9 cellular contexts compared by ENCODE assay signal in the genomic region with DNA sequence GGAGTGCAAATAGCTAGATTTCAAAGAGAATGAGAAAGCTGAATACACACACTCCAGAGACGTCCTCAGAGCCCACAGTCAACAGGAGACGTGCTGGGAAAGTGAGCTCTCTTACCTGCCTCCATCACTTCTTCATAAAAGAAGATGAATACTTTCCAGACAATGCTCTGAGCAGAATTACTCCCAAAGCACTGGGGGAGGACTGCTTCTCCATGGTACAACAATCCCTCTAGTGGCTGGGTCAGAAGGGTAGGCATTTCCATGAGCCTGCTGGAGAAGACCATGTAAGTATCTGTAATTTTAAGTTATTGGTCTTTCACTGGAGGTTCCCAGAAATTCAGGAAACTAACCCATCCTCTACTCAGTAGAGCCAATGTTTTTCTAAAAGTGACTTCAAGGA.
A peak's percentile ranks its signal among the peaks of the same experiment; 100 is the strongest.
DNase-seq lines count a peak whose midpoint lies in the region; ATAC-seq, FAIRE-seq and TF ChIP-seq lines count a peak whose summit lies in the region.
"Had no signal": no experiment of that assay in that cellular context is flagged by ENCODE, and none has a peak within 500 bp of the region (broad histone marks: within the 10 kb centered on the region; RNA-seq: fewer than 3 reads in every experiment).

No MANE protein-coding gene starts in this region.

- H3K27ac ChIP-seq in osteoblast (ENCODE audit: low read depth, low read length) (no peak overlapping the region), pancreas (no peak overlapping the region)

- WGBS in pancreas, 2 donors, result 26 to 44% methylated on average over 2 of the region's 2 CpGs

- peak overlapping the region; percentile 71 for H2AFZ ChIP-seq in osteoblast (ENCODE audit: low read length)

- no peaks in the 10 kb centered on the region for H3K36me3 ChIP-seq in osteoblast (ENCODE audit: insufficient read depth, low read length)
- H3K36me3 ChIP-seq in pancreas, result no peaks in the 10 kb centered on the region

- H3K79me2 ChIP-seq in osteoblast (ENCODE audit: insufficient read depth, low read length), result no peaks in the 10 kb centered on the region

- H3K27me3 ChIP-seq in osteoblast (ENCODE audit: insufficient read depth, low read length), result no peaks in the 10 kb centered on the region
- no peaks in the 10 kb centered on the region for H3K27me3 ChIP-seq in pancreas

- peak; percentile 33 for DNase-seq in H4 (ENCODE audit: low spot score)
- peak; percentile 35 for DNase-seq in NCI-H748 (lab: John Stamatoyannopoulos, UW; ENCODE audit: unreplicated experiment)
- peak; percentile 60 for DNase-seq in epithelial cell of esophagus (ENCODE audit: low read depth)
- no peak for DNase-seq in osteoblast (ENCODE audit: insufficient read length, low spot score, missing footprints)
- DNase-seq in NCI-H510A treated with DMSO at 0.1 percent for 48 hours (lab: John Stamatoyannopoulos, UW), result no peak
- no peak for DNase-seq in pancreas
- DNase-seq in activated gamma-delta T cell treated with Interleukin-2 at 50 U/mL for 16 hours, result no peak
- DNase-seq: head of caudate nucleus had no signal

- no peak for FAIRE-seq in pancreas (lab: Jason Lieb, UNC)

- intact Hi-C loops in pancreas (cut with DNase I), result no loop called here

- H3K9me3 ChIP-seq in osteoblast (ENCODE audit: low read depth, low read length) (no peaks in the 10 kb centered on the region), pancreas (no peaks in the 10 kb centered on the region)

- H3K4me1 ChIP-seq in osteoblast (ENCODE audit: insufficient read depth, low read length) (peaks cover 7% of the 10 kb centered on the region), pancreas (no peaks in the 10 kb centered on the region)

- TF ChIP-seq CTCF in epithelial cell of esophagus (IDR thresholded peaks at IDR 0.05; ENCODE audit: insufficient read depth, low read depth, low read length, missing control alignments) (peak; percentile 55), osteoblast (IDR thresholded peaks at IDR 0.05; ENCODE audit: extremely low read depth, low read depth, low read length) (peak; percentile 74), pancreas (IDR thresholded peaks at IDR 0.05) (no peak)

- ATAC-seq in pancreas (no peak), GM21360 (IDR thresholded peaks at IDR 0.05; ENCODE audit: unreplicated experiment) (no peak)

- H4K20me1 ChIP-seq in osteoblast (ENCODE audit: insufficient read depth, low read length), result no peaks in the 10 kb centered on the region

- no peak overlapping the region for H3K4me2 ChIP-seq in osteoblast (ENCODE audit: insufficient read depth, low read length)

- H3K4me3 ChIP-seq in epithelial cell of esophagus (ENCODE audit: low read length) (no peak overlapping the region), osteoblast (ENCODE audit: insufficient read depth, low read length) (no peak overlapping the region), pancreas (no peak overlapping the region)

Comparison
In these comparisons a context has a peak if more than half of its experiments do, and no peak if none do; other contexts are left out.
1. DNase-seq: peak in H4 (single experiment), NCI-H748 (single experiment) and epithelial cell of esophagus (single experiment); none in osteoblast (single experiment), NCI-H510A treated with DMSO at 0.1 percent for 48 hours (single experiment), pancreas (0 of 6) and activated gamma-delta T cell treated with Interleukin-2 at 50 U/mL for 16 hours (single experiment).
2. CTCF ChIP-seq: peak in epithelial cell of esophagus (single experiment) and osteoblast (single experiment); none in pancreas (0 of 4).